Comparison of ENCODE assay signal across 1 cellular context in the genomic region with DNA sequence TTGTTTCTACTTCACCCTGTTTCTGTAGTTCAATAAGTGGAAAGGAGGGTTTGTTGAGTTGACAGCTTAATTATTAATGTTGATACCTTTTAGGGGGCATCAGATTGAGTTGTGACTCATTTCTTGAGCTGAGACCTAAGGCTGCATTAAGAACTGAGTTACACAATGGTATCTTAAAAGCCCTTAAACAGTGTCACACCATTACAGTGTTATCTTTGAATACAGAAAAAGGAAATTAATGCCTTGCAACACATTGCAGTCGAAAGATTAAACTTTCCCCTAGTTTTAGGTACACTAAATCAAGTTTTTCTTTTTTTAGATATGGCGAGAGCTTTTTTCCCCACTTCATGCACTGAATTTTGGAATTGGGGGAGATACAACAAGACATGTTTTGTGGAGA.
TF ChIP-seq lines count a peak whose summit lies in the region.

No MANE protein-coding gene starts in this region.

TF ChIP-seq in K562, 482 proteins besides CTCF, POLR2A, EP300 and RAD21 (continued from another document):
- TF ChIP-seq TEAD4 (IDR thresholded peaks at IDR 0.05; ENCODE audit: low read length) (peak; percentile 93), TEAD4 (CRISPR knock-in tag; IDR thresholded peaks at IDR 0.05; ENCODE audit: borderline replicate concordance) (no peak), ZNF699 (CRISPR knock-in tag; IDR thresholded peaks at IDR 0.05; ENCODE audit: insufficient replicate concordance) (no peak), CEBPG (CRISPR knock-in tag; IDR thresholded peaks at IDR 0.05) (peak; percentile 50; the same call in 1 of the 2 replicates), CEBPG (tag; conservative IDR thresholded peaks at IDR 0.05 in 1 of 2, IDR thresholded peaks at IDR 0.05 in 1 of 2) (peak in 1 of 2 experiments; percentile 61; a peak in 2 of 4 replicates), ZKSCAN8 (CRISPR knock-in tag; IDR thresholded peaks at IDR 0.05) (no peak)
- TF ChIP-seq, protein P1, sequence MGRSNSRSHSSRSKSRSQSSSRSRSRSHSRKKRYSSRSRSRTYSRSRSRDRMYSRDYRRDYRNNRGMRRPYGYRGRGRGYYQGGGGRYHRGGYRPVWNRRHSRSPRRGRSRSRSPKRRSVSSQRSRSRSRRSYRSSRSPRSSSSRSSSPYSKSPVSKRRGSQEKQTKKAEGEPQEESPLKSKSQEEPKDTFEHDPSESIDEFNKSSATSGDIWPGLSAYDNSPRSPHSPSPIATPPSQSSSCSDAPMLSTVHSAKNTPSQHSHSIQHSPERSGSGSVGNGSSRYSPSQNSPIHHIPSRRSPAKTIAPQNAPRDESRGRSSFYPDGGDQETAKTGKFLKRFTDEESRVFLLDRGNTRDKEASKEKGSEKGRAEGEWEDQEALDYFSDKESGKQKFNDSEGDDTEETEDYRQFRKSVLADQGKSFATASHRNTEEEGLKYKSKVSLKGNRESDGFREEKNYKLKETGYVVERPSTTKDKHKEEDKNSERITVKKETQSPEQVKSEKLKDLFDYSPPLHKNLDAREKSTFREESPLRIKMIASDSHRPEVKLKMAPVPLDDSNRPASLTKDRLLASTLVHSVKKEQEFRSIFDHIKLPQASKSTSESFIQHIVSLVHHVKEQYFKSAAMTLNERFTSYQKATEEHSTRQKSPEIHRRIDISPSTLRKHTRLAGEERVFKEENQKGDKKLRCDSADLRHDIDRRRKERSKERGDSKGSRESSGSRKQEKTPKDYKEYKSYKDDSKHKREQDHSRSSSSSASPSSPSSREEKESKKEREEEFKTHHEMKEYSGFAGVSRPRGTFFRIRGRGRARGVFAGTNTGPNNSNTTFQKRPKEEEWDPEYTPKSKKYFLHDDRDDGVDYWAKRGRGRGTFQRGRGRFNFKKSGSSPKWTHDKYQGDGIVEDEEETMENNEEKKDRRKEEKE (IDR thresholded peaks at IDR 0.05; ENCODE audit: borderline replicate concordance in 1 of 2, control insufficient read depth in 1 of 2, low read depth in 2 of 2, low read length in 1 of 2), result 0 out of 4 replicates have a peak, but pooled peaks of 1 of the 2 experiments have one; percentile 25
- TF ChIP-seq, protein P2, sequence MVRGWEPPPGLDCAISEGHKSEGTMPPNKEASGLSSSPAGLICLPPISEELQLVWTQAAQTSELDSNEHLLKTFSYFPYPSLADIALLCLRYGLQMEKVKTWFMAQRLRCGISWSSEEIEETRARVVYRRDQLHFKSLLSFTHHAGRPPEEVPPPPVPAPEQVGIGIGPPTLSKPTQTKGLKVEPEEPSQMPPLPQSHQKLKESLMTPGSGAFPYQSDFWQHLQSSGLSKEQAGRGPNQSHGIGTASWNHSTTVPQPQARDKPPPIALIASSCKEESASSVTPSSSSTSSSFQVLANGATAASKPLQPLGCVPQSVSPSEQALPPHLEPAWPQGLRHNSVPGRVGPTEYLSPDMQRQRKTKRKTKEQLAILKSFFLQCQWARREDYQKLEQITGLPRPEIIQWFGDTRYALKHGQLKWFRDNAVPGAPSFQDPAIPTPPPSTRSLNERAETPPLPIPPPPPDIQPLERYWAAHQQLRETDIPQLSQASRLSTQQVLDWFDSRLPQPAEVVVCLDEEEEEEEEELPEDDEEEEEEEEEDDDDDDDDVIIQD (CRISPR knock-in tag; IDR thresholded peaks at IDR 0.05), result no peak
